In genomic region chr1:8439015-8439702, GRCh38 we compare ENCODE assay signal across 9 cellular contexts.
DNase-seq lines count a peak whose midpoint lies in the region; ATAC-seq, FAIRE-seq and TF ChIP-seq lines count a peak whose summit lies in the region.
"Had no signal": no experiment of that assay in that cellular context is flagged by ENCODE, and none has a peak within 500 bp of the region (broad histone marks: within the 10 kb centered on the region; RNA-seq: fewer than 3 reads in every experiment).

No MANE protein-coding gene starts in this region.

- H3K4me3 ChIP-seq in cardiac fibroblast (replicated peaks in 1 of 2; ENCODE audit: low read depth in 2 of 2, low read length in 2 of 2) = no peak overlapping the region
- H3K4me3 ChIP-seq in small intestine (ENCODE audit: low read depth in 1 of 2, low read length in 2 of 2) = no peak overlapping the region

- peaks cover 0 to 10% of the 10 kb centered on the region in 2 donors for H3K4me1 ChIP-seq in small intestine (ENCODE audit: control insufficient read depth in 2 of 2, insufficient read depth in 1 of 2, low read depth in 1 of 2, low read length in 1 of 2)

- peak; percentile 80 for ATAC-seq in HG02981 (IDR thresholded peaks at IDR 0.05; ENCODE audit: unreplicated experiment)
- ATAC-seq in GM21576 (IDR thresholded peaks at IDR 0.05; ENCODE audit: unreplicated experiment) = no peak

- DNase-seq in DMS153 (lab: John Stamatoyannopoulos, UW) (peak; percentile 97), NCI-H748 (lab: John Stamatoyannopoulos, UW; ENCODE audit: unreplicated experiment) (peak; percentile 92), cardiac fibroblast (ENCODE audit: low read depth in 2 of 2) (peak; percentile 84 to 92), islet precursor cell (peak; percentile 89), small intestine (peak; percentile 61), GOT3 (lab: John Stamatoyannopoulos, UW) (no peak)

- no peak for FAIRE-seq in small intestine (lab: Jason Lieb, UNC)

- H3K27me3 ChIP-seq in small intestine (ENCODE audit: control insufficient read depth in 2 of 2, insufficient read depth in 2 of 2, low read length in 2 of 2) = no peaks in the 10 kb centered on the region

- no peak for TF ChIP-seq CTCF in cardiac fibroblast (IDR thresholded peaks at IDR 0.05; ENCODE audit: low read depth, low read length)

- peak overlapping the region; percentile 24 to 66 for H3K27ac ChIP-seq in small intestine (ENCODE audit: low read depth in 1 of 2, low read length in 1 of 2)
- H3K27ac ChIP-seq: KMS-11 had no signal

- 9 to 28% (median 24%) methylated on average over 8 of the region's 8 CpGs for WGBS in small intestine, 3 donors

- H3K36me3 ChIP-seq in small intestine (ENCODE audit: control insufficient read depth in 2 of 2, insufficient read depth in 2 of 2, low read length in 2 of 2) = no peaks in the 10 kb centered on the region

- H3K9me3 ChIP-seq in small intestine (ENCODE audit: control insufficient read depth, low read depth) = no peaks in the 10 kb centered on the region
